ENCODE assay signal across 14 cellular contexts in genomic region chr14:75535164-75535898, GRCh38. TPM values are rescaled to one million over a fixed set of nuclear protein-coding genes. Genes with fewer than 3 reads are reported as not detected.
DNase-seq lines count a peak whose midpoint lies in the region; ATAC-seq and TF ChIP-seq lines count a peak whose summit lies in the region.
"Had no signal": no experiment of that assay in that cellular context is flagged by ENCODE, and none has a peak within 500 bp of the region (broad histone marks: within the 10 kb centered on the region; RNA-seq: fewer than 3 reads in every experiment).

No MANE protein-coding gene starts in this region.

- H3K27ac Mint-ChIP-seq in MCF 10A (ENCODE audit: low read depth, unreplicated experiment) (peak overlapping the region; percentile 98), memory B cell (peak overlapping the region; percentile 26)
- H3K27ac Mint-ChIP-seq in activated CD4-positive, alpha-beta memory T cell treated with anti-CD3 and anti-CD28 coated beads for 36 hours = peak overlapping the region; percentile 74
- H3K27ac Mint-ChIP-seq: neural progenitor cell had no signal

- H3K36me3 ChIP-seq in mammary epithelial cell (ENCODE audit: insufficient read depth, low read length) (no peaks in the 10 kb centered on the region), urinary bladder (ENCODE audit: insufficient read depth) (no peaks in the 10 kb centered on the region)
- H3K36me3 ChIP-seq: neural progenitor cell had no signal

- in situ Hi-C loops in mammary epithelial cell (cut with MboI; ENCODE audit: low sequenced_read_pairs in 2 of 2) = no loop called here

- no peak for TF ChIP-seq CTCF in MCF 10A (IDR thresholded peaks at IDR 0.05; ENCODE audit: unreplicated experiment)
- TF ChIP-seq CTCF in mammary epithelial cell (conservative IDR thresholded peaks at IDR 0.05 in 1 of 2, IDR thresholded peaks at IDR 0.05 in 1 of 2; ENCODE audit: extremely low read depth in 1 of 2, insufficient read depth in 1 of 2, low read depth in 1 of 2, low read length in 2 of 2) = no peak

- H3K4me3 Mint-ChIP-seq in MCF 10A (ENCODE audit: unreplicated experiment) (no peak overlapping the region), memory B cell (no peak overlapping the region)
- H3K4me3 Mint-ChIP-seq in activated CD4-positive, alpha-beta memory T cell treated with anti-CD3 and anti-CD28 coated beads for 36 hours = no peak overlapping the region
- H3K4me3 Mint-ChIP-seq: activated CD8-positive, alpha-beta T cell treated with anti-CD3 and anti-CD28 coated beads for 36 hours; neural progenitor cell had no signal

- H3K36me3 Mint-ChIP-seq in MCF 10A (ENCODE audit: insufficient read depth, unreplicated experiment) = no peaks in the 10 kb centered on the region
- H3K36me3 Mint-ChIP-seq in activated CD4-positive, alpha-beta memory T cell treated with anti-CD3 and anti-CD28 coated beads for 36 hours = peaks cover 68% of the 10 kb centered on the region
- H3K36me3 Mint-ChIP-seq in memory B cell = peaks cover 12% of the 10 kb centered on the region
- H3K36me3 Mint-ChIP-seq: neural progenitor cell had no signal

- H3K27ac ChIP-seq in mammary epithelial cell (ENCODE audit: insufficient read depth, low read depth, low read length) (no peak overlapping the region), urinary bladder (ENCODE audit: low read depth) (peak overlapping the region; percentile 62)
- H3K27ac ChIP-seq: neural progenitor cell had no signal

- H3K4me3 ChIP-seq in mammary epithelial cell (replicated peaks in 1 of 3; ENCODE audit: insufficient read depth in 1 of 3, low read depth in 2 of 3, low read length in 3 of 3) (no peak overlapping the region), urinary bladder (ENCODE audit: low read depth, low read length) (no peak overlapping the region)
- H3K4me3 ChIP-seq: lung, neural progenitor cell had no signal

- no peaks in the 10 kb centered on the region for H3K9me3 ChIP-seq in mammary epithelial cell (replicated peaks; ENCODE audit: insufficient read depth, low read length)

- ATAC-seq in memory B cell (ENCODE audit: low read depth) (no peak), GM21717 (IDR thresholded peaks at IDR 0.05; ENCODE audit: unreplicated experiment) (no peak), HG03571 (IDR thresholded peaks at IDR 0.05; ENCODE audit: unreplicated experiment) (no peak)
- ATAC-seq: activated CD8-positive, alpha-beta T cell treated with anti-CD3 and anti-CD28 coated beads for 36 hours; esophagus mucosa had no signal

- H3K9me3 Mint-ChIP-seq in MCF 10A (ENCODE audit: unreplicated experiment) (no peaks in the 10 kb centered on the region), memory B cell (no peaks in the 10 kb centered on the region)
- H3K9me3 Mint-ChIP-seq in activated CD4-positive, alpha-beta memory T cell treated with anti-CD3 and anti-CD28 coated beads for 36 hours = no peaks in the 10 kb centered on the region
- H3K9me3 Mint-ChIP-seq: activated CD8-positive, alpha-beta T cell treated with anti-CD3 and anti-CD28 coated beads for 36 hours had no signal

- H3K4me2 ChIP-seq in mammary epithelial cell (ENCODE audit: insufficient read depth, low read depth, low read length) = no peak overlapping the region
- H3K4me2 ChIP-seq: neural progenitor cell had no signal

- no peaks in the 10 kb centered on the region for H3K79me2 ChIP-seq in mammary epithelial cell (ENCODE audit: insufficient read depth, low read length)

- 44% methylated on average over 5 of the region's 5 CpGs for WGBS in mammary epithelial cell (ENCODE audit: low coverage, missing lambda C conversion rate)
- 77% methylated on average over 5 of the region's 5 CpGs for WGBS in urinary bladder

- peaks cover 41% of the 10 kb centered on the region for H3K4me1 Mint-ChIP-seq in MCF 10A (ENCODE audit: insufficient read depth, unreplicated experiment)
- H3K4me1 Mint-ChIP-seq in activated CD4-positive, alpha-beta memory T cell treated with anti-CD3 and anti-CD28 coated beads for 36 hours (ENCODE audit: low read depth) = peaks cover 86% of the 10 kb centered on the region
- peaks cover 36% of the 10 kb centered on the region for H3K4me1 Mint-ChIP-seq in memory B cell
- H3K4me1 Mint-ChIP-seq: neural progenitor cell had no signal

- POLR2A ChIA-PET in MCF 10A (lab: Yijun Ruan, JAX) = interaction anchor here (0.7 to 2.8 kb wide), 6 partner anchors 14 to 409 kb away, joined by 3 to 17 read pairs (median 3); partner anchors contain the start of gene NEK9
- POLR2A ChIA-PET in activated CD4-positive, alpha-beta memory T cell treated with anti-CD3 and anti-CD28 coated beads for 36 hours (lab: Charles Lee) = interaction anchor here (0.7 to 1.7 kb wide), 7 partner anchors 11 to 125 kb away, joined by 3 to 13 read pairs (median 4); partner anchors contain the start of gene ERG28

- H3K9ac ChIP-seq in mammary epithelial cell (ENCODE audit: insufficient read depth, low read length) = no peak overlapping the region
- H3K9ac ChIP-seq: neural progenitor cell had no signal

- no peaks in the 10 kb centered on the region for H4K20me1 ChIP-seq in mammary epithelial cell (ENCODE audit: insufficient read depth, low read length)

- H3K27me3 Mint-ChIP-seq in MCF 10A (ENCODE audit: insufficient read depth, unreplicated experiment) (no peaks in the 10 kb centered on the region), memory B cell (no peaks in the 10 kb centered on the region)
- no peaks in the 10 kb centered on the region for H3K27me3 Mint-ChIP-seq in activated CD4-positive, alpha-beta memory T cell treated with anti-CD3 and anti-CD28 coated beads for 36 hours
- H3K27me3 Mint-ChIP-seq: activated CD8-positive, alpha-beta T cell treated with anti-CD3 and anti-CD28 coated beads for 36 hours had no signal

- DNase-seq in MCF 10A (ENCODE audit: unreplicated experiment) (no peak), mammary epithelial cell (no peak), memory B cell (ENCODE audit: low spot score in 2 of 2) (no peak), 8988T (no peak)
- no peak for DNase-seq in activated CD4-positive, alpha-beta memory T cell treated with anti-CD3 and anti-CD28 coated beads for 36 hours
- DNase-seq: activated CD8-positive, alpha-beta T cell treated with anti-CD3 and anti-CD28 coated beads for 36 hours; stimulated activated CD4-positive, alpha-beta T cell treated with anti-CD3 and anti-CD28 coated beads, Interleukin-12 subunit alpha, Interleukin-12 subunit beta, amount 100 ng/mL, for 4 hours had no signal

- TSS peak; percentile 96 for BruUV-seq in MCF 10A (replicated peaks; lab: Mats Ljungman, UMichigan)
- no TSS peak for BruUV-seq in mammary epithelial cell (replicated peaks; lab: Mats Ljungman, UMichigan)

- intact Hi-C loops in MCF 10A (cut with micrococcal nuclease) (no loop called here), mammary epithelial cell (cut with micrococcal nuclease) (no loop called here)
- intact Hi-C loops in activated CD4-positive, alpha-beta memory T cell treated with anti-CD3 and anti-CD28 coated beads for 36 hours (cut with micrococcal nuclease) = no loop called here

- CTCF ChIA-PET in MCF 10A (lab: Yijun Ruan, JAX) (interaction anchor here (0.7 to 1.4 kb wide), 5 partner anchors 11 to 229 kb away, joined by 3 to 11 read pairs (median 3); no protein-coding TSS in a partner anchor), mammary epithelial cell (lab: Charles Lee; ENCODE audit: low non-redundant PET) (interaction anchor here (0.6 kb wide), 1 partner anchor 22 kb away, joined by 4 read pairs; no protein-coding TSS in a partner anchor)
- CTCF ChIA-PET in activated CD4-positive, alpha-beta memory T cell treated with anti-CD3 and anti-CD28 coated beads for 36 hours (lab: Charles Lee) = interaction anchor here (1.1 to 3.3 kb wide), 7 partner anchors 10 to 119 kb away, joined by 4 to 19 read pairs (median 5); no protein-coding TSS in a partner anchor

- H3K4me1 ChIP-seq in mammary epithelial cell (ENCODE audit: insufficient read depth, low read length) = no peaks in the 10 kb centered on the region
- H3K4me1 ChIP-seq in urinary bladder (ENCODE audit: insufficient read depth) = peaks cover 3% of the 10 kb centered on the region
- H3K4me1 ChIP-seq: neural progenitor cell had no signal

- dilution Hi-C loops in mammary epithelial cell (cut with HindIII; ENCODE audit: low sequenced_read_pairs) = no loop called here

- no peak overlapping the region for H2AFZ ChIP-seq in mammary epithelial cell (ENCODE audit: low read depth, low read length)
- H2AFZ ChIP-seq: neural progenitor cell had no signal

- no peaks in the 10 kb centered on the region for H3K27me3 ChIP-seq in mammary epithelial cell (ENCODE audit: insufficient read depth, low read length)
- H3K27me3 ChIP-seq: neural progenitor cell had no signal

RNA-seq across cellular contexts. Expression of gene BATF, which starts 13.1 kb away (rescaled TPM):
- total RNA-seq in MCF 10A (2022) = not detected in 2 replicates
- total RNA-seq in mammary epithelial cell = not detected
- not detected for polyA plus RNA-seq in mammary epithelial cell
- not detected for polyA minus RNA-seq in mammary epithelial cell
- 100 to 1,000 TPM; 171 to 182 TPM for total RNA-seq in activated CD4-positive, alpha-beta memory T cell treated with anti-CD3 and anti-CD28 coated beads for 36 hours
- 5.1 TPM for total RNA-seq in urinary bladder
- polyA plus RNA-seq in urinary bladder = 8.9 TPM

RNA-seq across cellular contexts. Expression of gene FLVCR2, which starts 43.1 kb away (rescaled TPM):
- total RNA-seq in MCF 10A (2022) (3.2 and 4.2 TPM in 2 replicates), mammary epithelial cell (1 to 10 TPM; 2.8 TPM), urinary bladder (4.9 TPM)
- polyA plus RNA-seq in mammary epithelial cell (0.37 TPM), urinary bladder (3.6 TPM)
- polyA minus RNA-seq in mammary epithelial cell = 5.5 TPM
- total RNA-seq in activated CD4-positive, alpha-beta memory T cell treated with anti-CD3 and anti-CD28 coated beads for 36 hours = 1 to 10 TPM; 2.8 to 7.6 TPM
- total RNA-seq: OCI-LY7 had no signal

Comparison
In these comparisons a context has a peak if more than half of its experiments do, and no peak if none do; other contexts are left out.
1. H3K27ac Mint-ChIP-seq: peak in every context shown above with its lines; median percentile 98 in MCF 10A; 74 in activated CD4-positive, alpha-beta memory T cell treated with anti-CD3 and anti-CD28 coated beads for 36 hours; 26 in memory B cell.
2. RNA of gene BATF, which starts 13.1 kb away (total RNA-seq): 171 to 182 TPM in activated CD4-positive, alpha-beta memory T cell treated with anti-CD3 and anti-CD28 coated beads for 36 hours; 5.1 TPM in urinary bladder (single experiment), not detected in MCF 10A and not detected in mammary epithelial cell; every median in the first group is over 10 times any median in the second.